In the genomic region with DNA sequence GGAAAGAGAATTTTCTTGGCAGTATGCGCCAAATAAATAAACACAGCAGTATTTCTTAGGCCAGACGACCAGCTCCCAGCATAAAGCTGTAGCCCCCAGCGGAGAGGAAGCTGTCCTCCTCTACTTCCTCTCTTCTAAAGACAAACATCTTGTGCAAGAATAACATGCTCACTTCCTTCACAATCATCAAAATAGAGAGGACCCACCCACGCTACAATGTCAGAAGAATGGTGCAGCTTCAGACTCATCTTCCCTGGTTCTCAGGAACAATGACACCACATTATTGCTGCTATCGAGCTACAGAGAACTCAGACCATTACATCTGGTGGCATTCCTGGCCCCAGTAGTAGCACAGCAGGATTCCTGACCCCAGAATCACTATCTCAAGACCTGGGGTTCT, we compare ENCODE assay signal across 9 cellular contexts. TPM values are rescaled to one million over a fixed set of nuclear protein-coding genes. Genes with fewer than 3 reads are reported as not detected.
A peak's percentile ranks its signal among the peaks of the same experiment; 100 is the strongest.
DNase-seq lines count a peak whose midpoint lies in the region; ATAC-seq and TF ChIP-seq lines count a peak whose summit lies in the region.
"Had no signal": no experiment of that assay in that cellular context is flagged by ENCODE, and none has a peak within 500 bp of the region (broad histone marks: within the 10 kb centered on the region; RNA-seq: fewer than 3 reads in every experiment).

No MANE protein-coding gene starts in this region.

- H3K27me3 Mint-ChIP-seq in neural crest cell (ENCODE audit: low read depth): no peaks in the 10 kb centered on the region

- H3K79me2 ChIP-seq in ACC112 (ENCODE audit: control insufficient read depth, insufficient read depth, low read length, unreplicated experiment): no peaks in the 10 kb centered on the region

- DNase-seq in SJSA1 (ENCODE audit: low read depth in 1 of 2, low spot score in 2 of 2) (peak; percentile 63 to 70), colonic mucosa (no peak), neural crest cell (ENCODE audit: low read depth, low spot score) (no peak), HUDEP-2 (lab: John Stamatoyannopoulos, UW; ENCODE audit: unreplicated experiment in 76 of 76) (no peak), foreskin keratinocyte (no peak)

- H3K9me3 ChIP-seq in SJSA1 (replicated peaks): no peaks in the 10 kb centered on the region; the same call in 1 of the 2 replicates
- H3K9me3 ChIP-seq in colonic mucosa: no peaks in the 10 kb centered on the region

- TF ChIP-seq CTCF in colonic mucosa (IDR thresholded peaks at IDR 0.05) (no peak), neural crest cell (conservative IDR thresholded peaks at IDR 0.05) (no peak), foreskin keratinocyte (conservative IDR thresholded peaks at IDR 0.05) (no peak)

- H3K4me3 ChIP-seq in ACC112 (ENCODE audit: low read depth, low read length) (no peak overlapping the region), SJSA1 (no peak overlapping the region), colonic mucosa (no peak overlapping the region)

- H3K36me3 ChIP-seq in ACC112 (ENCODE audit: insufficient read depth, low read length) (no peaks in the 10 kb centered on the region), SJSA1 (no peaks in the 10 kb centered on the region), colonic mucosa (no peaks in the 10 kb centered on the region)

- ATAC-seq in HG02884 (IDR thresholded peaks at IDR 0.05; ENCODE audit: unreplicated experiment) (no peak), HG02981 (IDR thresholded peaks at IDR 0.05; ENCODE audit: unreplicated experiment) (no peak), foreskin keratinocyte (no peak)

- H3K36me3 Mint-ChIP-seq in neural crest cell (ENCODE audit: low read depth): peaks cover 2% of the 10 kb centered on the region

- H3K27me3 ChIP-seq in ACC112 (ENCODE audit: insufficient read depth, low read length) (no peaks in the 10 kb centered on the region), SJSA1 (replicated peaks) (no peaks in the 10 kb centered on the region), colonic mucosa (no peaks in the 10 kb centered on the region), foreskin keratinocyte (no peaks in the 10 kb centered on the region)

- no peak overlapping the region for H3K9ac ChIP-seq in colonic mucosa (ENCODE audit: low read depth in 2 of 2, low read length in 2 of 2)

- intact Hi-C loops in colonic mucosa (cut with DNase I): no loop called here

- H3K4me1 ChIP-seq in ACC112 (ENCODE audit: control insufficient read depth, insufficient read depth, low read length, unreplicated experiment) (peaks cover 9% of the 10 kb centered on the region), SJSA1 (replicated peaks) (peaks cover 30% of the 10 kb centered on the region), colonic mucosa (no peaks in the 10 kb centered on the region), foreskin keratinocyte (no peaks in the 10 kb centered on the region)

- no peak overlapping the region for H2AFZ ChIP-seq in ACC112 (ENCODE audit: low read length, unreplicated experiment)

- peaks cover 6% of the 10 kb centered on the region for H3K9me3 Mint-ChIP-seq in neural crest cell

- peak overlapping the region; percentile 16 for H3K27ac Mint-ChIP-seq in neural crest cell (ENCODE audit: unreplicated experiment)

- H3K4me3 Mint-ChIP-seq in neural crest cell: no peak overlapping the region

- H3K27ac ChIP-seq in ACC112 (ENCODE audit: low read depth, low read length): peak overlapping the region; percentile 1; the same call in 1 of the 2 replicates
- H3K27ac ChIP-seq in SJSA1: peak overlapping the region; percentile 31
- H3K27ac ChIP-seq in colonic mucosa: peak overlapping the region; percentile 63
- H3K27ac ChIP-seq in foreskin keratinocyte: no peak overlapping the region
- H3K27ac ChIP-seq: C4-2B had no signal

- H3K4me1 Mint-ChIP-seq in neural crest cell: peaks cover 27% of the 10 kb centered on the region

RNA-seq across cellular contexts. Expression of gene VWF, which starts 16.6 kb away (rescaled TPM):
- 0.09 and 0.50 TPM in 2 replicates for total RNA-seq in SJSA1 (2014; rRNA removed; shearing (Covaris generic))
- 10 to 100 TPM; 20.9 to 63.2 TPM for total RNA-seq in colonic mucosa
- 0.02 and 0.21 TPM in 2 replicates for total RNA-seq in neural crest cell
- total RNA-seq in foreskin keratinocyte: not detected in 2 replicates
- polyA plus RNA-seq in foreskin keratinocyte: under 0.01 and 0.07 TPM in 2 replicates

RNA-seq across cellular contexts. Expression of gene CD9, which starts 59.2 kb away (rescaled TPM):
- 279 and 304 TPM in 2 replicates for total RNA-seq in SJSA1 (2014; rRNA removed; shearing (Covaris generic))
- total RNA-seq in colonic mucosa: 100 to 1,000 TPM; 589 to 665 TPM
- total RNA-seq in neural crest cell: 1.8 and 2.1 TPM in 2 replicates
- total RNA-seq in foreskin keratinocyte: 577 and 589 TPM in 2 replicates
- polyA plus RNA-seq in foreskin keratinocyte: 620 and 648 TPM in 2 replicates

Comparison
In these comparisons a context has a peak if more than half of its experiments do, and no peak if none do; other contexts are left out.
1. DNase-seq: peak in SJSA1 (2 of 2); none in colonic mucosa (single experiment), neural crest cell (single experiment), HUDEP-2 (0 of 76) and foreskin keratinocyte (0 of 2).
2. RNA of gene VWF, which starts 16.6 kb away (total RNA-seq): 20.9 to 63.2 TPM in colonic mucosa; 0.09 to 0.50 TPM in SJSA1, 0.02 to 0.21 TPM in neural crest cell and not detected in foreskin keratinocyte; every median in the first group is over 10 times any median in the second.
3. RNA of gene CD9, which starts 59.2 kb away (total RNA-seq): 589 to 665 TPM in colonic mucosa, 577 to 589 TPM in foreskin keratinocyte and 279 to 304 TPM in SJSA1; 1.8 to 2.1 TPM in neural crest cell; every median in the first group is over 10 times any median in the second.